ENCODE assay signal across 31 cellular contexts in the genomic region with DNA sequence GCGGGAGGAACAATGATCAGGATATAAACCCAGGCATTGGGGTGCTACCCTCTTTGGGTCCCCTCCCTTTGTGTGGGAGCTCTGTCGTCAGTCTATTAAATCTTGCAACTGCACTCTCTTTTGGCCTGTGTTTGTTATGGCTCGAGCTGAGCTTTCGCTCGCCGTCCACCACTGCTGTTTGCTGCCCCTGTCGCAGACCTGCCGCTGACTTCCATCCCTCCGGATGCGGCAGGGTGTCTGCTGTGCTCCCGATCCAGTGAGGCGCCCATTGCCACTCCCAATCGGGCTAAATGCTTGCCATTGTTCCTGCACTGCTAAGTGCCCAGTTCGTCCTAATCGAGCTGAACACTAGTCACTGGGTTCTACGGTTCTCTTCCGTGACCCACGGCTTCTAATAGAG.
"Had no signal": no experiment of that assay in that cellular context is flagged by ENCODE, and none has a peak within 500 bp of the region (broad histone marks: within the 10 kb centered on the region; RNA-seq: fewer than 3 reads in every experiment).

No MANE protein-coding gene starts in this region.

- DNase-seq: activated CD4-positive, alpha-beta memory T cell treated with anti-CD3 and anti-CD28 coated beads for 36 hours; activated CD4-positive, alpha-beta T cell treated with anti-CD3 and anti-CD28 coated beads, Interleukin-2, amount 10 ng/mL, durations not matched to agents 7 days and 5 days; activated CD4-positive, CD25-positive, alpha-beta regulatory T cell; activated CD8-positive, alpha-beta memory T cell treated with anti-CD3 and anti-CD28 coated beads for 24 hours; activated gamma-delta T cell treated with Interleukin-2 at 50 U/mL for 16 hours; activated naive CD4-positive, alpha-beta T cell treated with anti-CD3 and anti-CD28 coated beads, Interleukin-2, amount 10 ng/mL, durations not matched to agents 7 days and 5 days; activated naive CD8-positive, alpha-beta T cell treated with anti-CD3 and anti-CD28 coated beads for 36 hours; activated T-cell treated with anti-CD3 and anti-CD28 coated beads, Interleukin-2, amount 50 U/mL, for 4 hours; adrenal gland; anterior cingulate cortex; caudate nucleus; MV-4-11; NCI-H1092 treated with DMSO at 0.1 percent for 48 hours; NCI-H1417 treated with DMSO at 0.1 percent for 48 hours; NCI-H1694; NCI-H2029; NCI-H2107; NCI-H2171 treated with DMSO at 0.1 percent for 48 hours; NCI-H226; NCI-H526; NCI-H774; OCI-M1; Peyer's patch; Right ventricle myocardium superior; T-helper 17 cell; T-helper 9 cell had no signal

- H3K27me3 ChIP-seq: adrenal gland, breast epithelium, MG63, Peyer's patch, SJSA1 had no signal

- H3K27ac ChIP-seq: adrenal gland, breast epithelium, Peyer's patch, RWPE1, SJSA1 had no signal

- H3K4me1 ChIP-seq: adrenal gland, breast epithelium, Peyer's patch, SJSA1 had no signal

- H3K4me3 Mint-ChIP-seq: activated CD4-positive, alpha-beta memory T cell treated with anti-CD3 and anti-CD28 coated beads for 36 hours; activated CD4-positive, alpha-beta T cell treated with anti-CD3 and anti-CD28 coated beads, Interleukin-2, amount 10 ng/mL, durations not matched to agents 7 days and 5 days; activated naive CD4-positive, alpha-beta T cell treated with anti-CD3 and anti-CD28 coated beads, Interleukin-2, amount 10 ng/mL, durations not matched to agents 7 days and 5 days; activated naive CD8-positive, alpha-beta T cell treated with anti-CD3 and anti-CD28 coated beads for 36 hours; activated T-cell treated with anti-CD3 and anti-CD28 coated beads, Interleukin-2, amount 50 U/mL, for 4 hours; activated T-helper 17 cell treated with anti-CD3 and anti-CD28 coated beads, Interleukin-2, amount 50 U/mL, for 72 hours; T-helper 17 cell had no signal

- H3K36me3 Mint-ChIP-seq: activated CD4-positive, alpha-beta memory T cell treated with anti-CD3 and anti-CD28 coated beads for 36 hours; activated naive CD4-positive, alpha-beta T cell treated with anti-CD3 and anti-CD28 coated beads, Interleukin-2, amount 10 ng/mL, durations not matched to agents 7 days and 5 days; activated naive CD8-positive, alpha-beta T cell treated with anti-CD3 and anti-CD28 coated beads for 36 hours had no signal

- H3K36me3 ChIP-seq: adrenal gland, breast epithelium, MG63, Peyer's patch, SJSA1 had no signal

- H3K9me3 ChIP-seq: adrenal gland, breast epithelium, MG63, Peyer's patch, SJSA1 had no signal

- H3K4me1 Mint-ChIP-seq: activated CD4-positive, alpha-beta T cell treated with anti-CD3 and anti-CD28 coated beads, Interleukin-2, amount 10 ng/mL, durations not matched to agents 7 days and 5 days; activated naive CD4-positive, alpha-beta T cell treated with anti-CD3 and anti-CD28 coated beads, Interleukin-2, amount 10 ng/mL, durations not matched to agents 7 days and 5 days; activated naive CD8-positive, alpha-beta T cell treated with anti-CD3 and anti-CD28 coated beads for 36 hours; activated T-helper 17 cell treated with anti-CD3 and anti-CD28 coated beads, Interleukin-2, amount 50 U/mL, for 72 hours; T-helper 17 cell had no signal

- H3K27ac Mint-ChIP-seq: activated CD4-positive, alpha-beta memory T cell treated with anti-CD3 and anti-CD28 coated beads for 36 hours; activated CD4-positive, alpha-beta T cell treated with anti-CD3 and anti-CD28 coated beads, Interleukin-2, amount 10 ng/mL, durations not matched to agents 7 days and 5 days; activated naive CD4-positive, alpha-beta T cell treated with anti-CD3 and anti-CD28 coated beads, Interleukin-2, amount 10 ng/mL, durations not matched to agents 7 days and 5 days; activated naive CD8-positive, alpha-beta T cell treated with anti-CD3 and anti-CD28 coated beads for 36 hours; activated T-helper 17 cell treated with anti-CD3 and anti-CD28 coated beads, Interleukin-2, amount 50 U/mL, for 72 hours; T-helper 17 cell had no signal

- ATAC-seq: activated T-cell treated with anti-CD3 and anti-CD28 coated beads, Interleukin-2, amount 50 U/mL, for 4 hours; activated T-helper 17 cell treated with anti-CD3 and anti-CD28 coated beads, Interleukin-2, amount 50 U/mL, for 72 hours; T-helper 17 cell had no signal

- H3K27me3 Mint-ChIP-seq: activated CD4-positive, alpha-beta memory T cell treated with anti-CD3 and anti-CD28 coated beads for 36 hours; activated CD4-positive, alpha-beta T cell treated with anti-CD3 and anti-CD28 coated beads, Interleukin-2, amount 10 ng/mL, durations not matched to agents 7 days and 5 days; activated naive CD4-positive, alpha-beta T cell treated with anti-CD3 and anti-CD28 coated beads, Interleukin-2, amount 10 ng/mL, durations not matched to agents 7 days and 5 days; activated naive CD8-positive, alpha-beta T cell treated with anti-CD3 and anti-CD28 coated beads for 36 hours; activated T-helper 17 cell treated with anti-CD3 and anti-CD28 coated beads, Interleukin-2, amount 50 U/mL, for 72 hours; T-helper 17 cell had no signal

- H3K4me3 ChIP-seq: adrenal gland, breast epithelium, MG63, Peyer's patch, SJSA1 had no signal
